Comparison of ENCODE assay signal across 19 cellular contexts in genomic region chr21:26565105-26565504, GRCh38. TPM values are rescaled to one million over a fixed set of nuclear protein-coding genes. Genes with fewer than 3 reads are reported as not detected.
A peak's percentile ranks its signal among the peaks of the same experiment; 100 is the strongest.
DNase-seq lines count a peak whose midpoint lies in the region; ATAC-seq and TF ChIP-seq lines count a peak whose summit lies in the region.
"Had no signal": no experiment of that assay in that cellular context is flagged by ENCODE, and none has a peak within 500 bp of the region (broad histone marks: within the 10 kb centered on the region; RNA-seq: fewer than 3 reads in every experiment).

No MANE protein-coding gene starts in this region.

- no TSS peak for BruUV-seq in PC-3 (replicated peaks; lab: Mats Ljungman, UMichigan)

- H3K79me2 ChIP-seq in PC-3 (ENCODE audit: low read length): no peaks in the 10 kb centered on the region

- no peak overlapping the region for H3K4me2 ChIP-seq in PC-3 (ENCODE audit: low read length)

- 61 to 67% methylated on average over 6 of the region's 6 CpGs for WGBS in heart right ventricle, 2 donors

- ATAC-seq in heart right ventricle: peak in 1 of 8 donors; percentile 37
- ATAC-seq in PC-3: no peak
- peak; percentile 41 to 51 for ATAC-seq in lower lobe of right lung

- H3K9ac ChIP-seq in PC-3 (ENCODE audit: low read length) (no peak overlapping the region), subcutaneous abdominal adipose tissue (ENCODE audit: low read length in 5 of 5) (no peak overlapping the region)

- H4K20me1 ChIP-seq in PC-3 (ENCODE audit: low read length): no peaks in the 10 kb centered on the region

- no peaks in the 10 kb centered on the region for H3K4me1 Mint-ChIP-seq in T-helper 2 cell treated with Interferon-gamma antibody and Interleukin-4, amounts not matched to agents 5 μg/mL and 100 μg/mL, for 36 hours (ENCODE audit: low read depth)
- H3K4me1 Mint-ChIP-seq: CD4-positive, alpha-beta memory T cell had no signal

- H3K9me3 Mint-ChIP-seq in T-helper 2 cell treated with Interferon-gamma antibody and Interleukin-4, amounts not matched to agents 5 μg/mL and 100 μg/mL, for 36 hours: no peaks in the 10 kb centered on the region

- peaks cover 0 to 5% (median 0%) of the 10 kb centered on the region in 9 donors for H3K36me3 ChIP-seq in heart right ventricle
- no peaks in the 10 kb centered on the region for H3K36me3 ChIP-seq in PC-3 (ENCODE audit: low read depth, low read length)
- H3K36me3 ChIP-seq in lower lobe of right lung: no peaks in the 10 kb centered on the region
- no peaks in the 10 kb centered on the region for H3K36me3 ChIP-seq in subcutaneous abdominal adipose tissue (ENCODE audit: control insufficient read depth in 5 of 5, insufficient read depth in 5 of 5, low read length in 5 of 5)
- H3K36me3 ChIP-seq in WERI-Rb-1: no peaks in the 10 kb centered on the region
- H3K36me3 ChIP-seq: Peyer's patch had no signal

- H3K9me2 ChIP-seq in PC-3 (replicated peaks; ENCODE audit: low read length): no peaks in the 10 kb centered on the region

- TF ChIP-seq CTCF in heart right ventricle (IDR thresholded peaks at IDR 0.05) (no peak), PC-3 (conservative IDR thresholded peaks at IDR 0.05; ENCODE audit: low read depth, low read length) (no peak), lower lobe of right lung (IDR thresholded peaks at IDR 0.05) (no peak), WERI-Rb-1 (IDR thresholded peaks at IDR 0.05; ENCODE audit: low read depth, low read length) (no peak)

- H3K27me3 ChIP-seq in heart right ventricle (no peaks in the 10 kb centered on the region), PC-3 (ENCODE audit: low read length) (no peaks in the 10 kb centered on the region), lower lobe of right lung (ENCODE audit: low read depth) (no peaks in the 10 kb centered on the region), subcutaneous abdominal adipose tissue (ENCODE audit: control insufficient read depth in 5 of 5, insufficient read depth in 4 of 5, low read length in 5 of 5) (no peaks in the 10 kb centered on the region), WERI-Rb-1 (ENCODE audit: insufficient read depth, low read depth, severe bottlenecking) (no peaks in the 10 kb centered on the region)
- H3K27me3 ChIP-seq: Peyer's patch had no signal

- H3K27me3 Mint-ChIP-seq in T-helper 2 cell treated with Interferon-gamma antibody and Interleukin-4, amounts not matched to agents 5 μg/mL and 100 μg/mL, for 36 hours (ENCODE audit: low read depth): no peaks in the 10 kb centered on the region

- H3F3A ChIP-seq in PC-3 (ENCODE audit: low read length, unreplicated experiment): no peaks in the 10 kb centered on the region

- H3K9me3 ChIP-seq in heart right ventricle (no peaks in the 10 kb centered on the region), PC-3 (ENCODE audit: low read length) (no peaks in the 10 kb centered on the region), lower lobe of right lung (no peaks in the 10 kb centered on the region), subcutaneous abdominal adipose tissue (ENCODE audit: control insufficient read depth in 5 of 5, low read length in 5 of 5) (no peaks in the 10 kb centered on the region), WERI-Rb-1 (ENCODE audit: severe bottlenecking) (no peaks in the 10 kb centered on the region)
- H3K9me3 ChIP-seq: Peyer's patch had no signal

- H3K36me3 Mint-ChIP-seq in T-helper 2 cell treated with Interferon-gamma antibody and Interleukin-4, amounts not matched to agents 5 μg/mL and 100 μg/mL, for 36 hours (ENCODE audit: low read depth): no peaks in the 10 kb centered on the region
- H3K36me3 Mint-ChIP-seq: CD4-positive, alpha-beta memory T cell had no signal

- CTCF ChIA-PET in PC-3 (lab: Charles Lee): no interaction called here
- CTCF ChIA-PET in HEK293T (lab: Yijun Ruan, JAX): interaction anchor here (0.7 kb wide), 1 partner anchor 629 kb away, joined by 3 read pairs; no protein-coding TSS in a partner anchor

- H3K4me3 ChIP-seq in heart right ventricle: peak overlapping the region in 1 of 10 donors; percentile 6
- no peak overlapping the region for H3K4me3 ChIP-seq in PC-3 (ENCODE audit: low read length)
- H3K4me3 ChIP-seq in lower lobe of right lung: no peak overlapping the region
- H3K4me3 ChIP-seq in subcutaneous abdominal adipose tissue (ENCODE audit: low read depth in 1 of 5, low read length in 5 of 5): no peak overlapping the region
- no peak overlapping the region for H3K4me3 ChIP-seq in WERI-Rb-1 (ENCODE audit: low read depth, low read length)
- H3K4me3 ChIP-seq: Peyer's patch had no signal

- intact Hi-C loops in heart right ventricle (cut with DNase I) (loop anchor here in 1 of 10 donors (10.0 kb wide), 1 partner anchor 390 kb away; the partner anchor contains the start of gene APP), cardiac septum (cut with DNase I) (no loop called here), PC-3 (cut with micrococcal nuclease) (no loop called here), lower lobe of right lung (cut with DNase I) (no loop called here)

- no peak for DNase-seq in heart right ventricle
- DNase-seq in cardiac septum (ENCODE audit: low spot score): no peak
- no peak for DNase-seq in PC-3
- no peak for DNase-seq in lower lobe of right lung
- DNase-seq in HEK293T (ENCODE audit: extremely low spot score): no peak
- DNase-seq in WERI-Rb-1: no peak
- DNase-seq in T-helper 2 cell treated with Interferon-gamma antibody and Interleukin-4, amounts not matched to agents 5 μg/mL and 100 μg/mL, for 36 hours (ENCODE audit: low spot score): no peak
- DNase-seq: AML-193; CD4-positive, alpha-beta memory T cell; DND-41; GOT3; NCI-H1092; NCI-H1694; NCI-H2171; NCI-H446 treated with DMSO at 0.1 percent for 48 hours; NCI-H748 treated with DMSO at 0.1 percent for 48 hours; Peyer's patch; SHP77 had no signal

- POLR2A ChIA-PET in PC-3 (lab: Charles Lee; ENCODE audit: unreplicated experiment) (no interaction called here), HEK293T (lab: Yijun Ruan, JAX) (no interaction called here)

- H3K27ac ChIP-seq in heart right ventricle (peak overlapping the region; percentile 9 to 94 (median 62)), PC-3 (ENCODE audit: low read length) (no peak overlapping the region), lower lobe of right lung (no peak overlapping the region), subcutaneous abdominal adipose tissue (ENCODE audit: low read depth, low read length) (peak overlapping the region; percentile 32), WERI-Rb-1 (no peak overlapping the region)
- H3K27ac ChIP-seq: Peyer's patch had no signal

- no peak overlapping the region for H3K27ac Mint-ChIP-seq in T-helper 2 cell treated with Interferon-gamma antibody and Interleukin-4, amounts not matched to agents 5 μg/mL and 100 μg/mL, for 36 hours
- H3K27ac Mint-ChIP-seq: CD4-positive, alpha-beta memory T cell had no signal

- H3K4me1 ChIP-seq in heart right ventricle: peaks cover 0 to 56% (median 16%) of the 10 kb centered on the region in 9 donors
- no peaks in the 10 kb centered on the region for H3K4me1 ChIP-seq in PC-3 (ENCODE audit: insufficient read depth, low read length)
- no peaks in the 10 kb centered on the region for H3K4me1 ChIP-seq in lower lobe of right lung
- peaks cover 0 to 16% (median 0%) of the 10 kb centered on the region in 5 donors for H3K4me1 ChIP-seq in subcutaneous abdominal adipose tissue (ENCODE audit: control insufficient read depth in 5 of 5, insufficient read depth in 5 of 5, low read length in 5 of 5)
- H3K4me1 ChIP-seq: Peyer's patch had no signal

- peak overlapping the region; percentile 26; the same call in 1 of the 2 replicates for H2AFZ ChIP-seq in PC-3 (ENCODE audit: low read length)

- no peak overlapping the region for H3K4me3 Mint-ChIP-seq in T-helper 2 cell treated with Interferon-gamma antibody and Interleukin-4, amounts not matched to agents 5 μg/mL and 100 μg/mL, for 36 hours
- H3K4me3 Mint-ChIP-seq: CD4-positive, alpha-beta memory T cell had no signal

TF ChIP-seq in HEK293T, 16 proteins besides CTCF, POLR2A, EP300 and RAD21:
- no peak for TF ChIP-seq SUZ12 (IDR thresholded peaks at IDR 0.05)
- no peak for TF ChIP-seq ARNT (IDR thresholded peaks at IDR 0.05)
- TF ChIP-seq L3MBTL2 (conservative IDR thresholded peaks at IDR 0.05): no peak
- no peak for TF ChIP-seq SP1 (IDR thresholded peaks at IDR 0.05)
- no peak for TF ChIP-seq LEF1 (IDR thresholded peaks at IDR 0.05; ENCODE audit: borderline replicate concordance)
- TF ChIP-seq TARDBP (IDR thresholded peaks at IDR 0.05): no peak
- TF ChIP-seq FOXK2 (IDR thresholded peaks at IDR 0.05): no peak
- TF ChIP-seq FOXM1 (IDR thresholded peaks at IDR 0.05; ENCODE audit: borderline replicate concordance): no peak
- no peak for TF ChIP-seq NFRKB (IDR thresholded peaks at IDR 0.05)
- no peak for TF ChIP-seq FOXA1 (IDR thresholded peaks at IDR 0.05)
- no peak for TF ChIP-seq ELF4 (IDR thresholded peaks at IDR 0.05)
- TF ChIP-seq CTBP1 (IDR thresholded peaks at IDR 0.05; ENCODE audit: borderline replicate concordance): no peak
- no peak for TF ChIP-seq ZNF384 (IDR thresholded peaks at IDR 0.05)
- TF ChIP-seq BHLHE40 (IDR thresholded peaks at IDR 0.05; ENCODE audit: borderline replicate concordance): no peak
- no peak for TF ChIP-seq PKNOX1 (IDR thresholded peaks at IDR 0.05)
TF ChIP-seq in HEK293T: peak in this region for 0.

RNA-seq across cellular contexts. Expression of gene CYYR1, which starts 8.0 kb away (rescaled TPM):
- total RNA-seq in heart right ventricle (10 to 100 TPM; 10.8 to 26.4 (median 15.1) TPM), cardiac septum (13.8 TPM), PC-3 (2014; rRNA removed) (not detected in 2 replicates), lower lobe of right lung (28.1 TPM)
- polyA plus RNA-seq in heart right ventricle: 10 to 100 TPM; 17.2 to 38.2 TPM
- total RNA-seq: CD4-positive, alpha-beta memory T cell had no signal
- polyA plus RNA-seq: CD4-positive, alpha-beta memory T cell had no signal

Comparison
In these comparisons a context has a peak if more than half of its experiments do, and no peak if none do; other contexts are left out.
1. H3K27ac ChIP-seq: peak in heart right ventricle (10 of 10) and subcutaneous abdominal adipose tissue (single experiment); none in PC-3 (single experiment), lower lobe of right lung (single experiment) and WERI-Rb-1 (single experiment).
2. RNA of gene CYYR1, which starts 8.0 kb away (total RNA-seq): 28.1 TPM in lower lobe of right lung (single experiment), 10.8 to 26.4 TPM in heart right ventricle and 13.8 TPM in cardiac septum (single experiment); not detected in PC-3; every median in the first group is over 10 times any median in the second.